Comparison of ENCODE assay signal across 22 cellular contexts in genomic region chr9:33434317-33435105, GRCh38. TPM values are rescaled to one million over a fixed set of nuclear protein-coding genes. Genes with fewer than 3 reads are reported as not detected.
"Had no signal": no experiment of that assay in that cellular context is flagged by ENCODE, and none has a peak within 500 bp of the region (broad histone marks: within the 10 kb centered on the region; RNA-seq: fewer than 3 reads in every experiment).

No MANE protein-coding gene starts in this region.

- DNase-seq: activated CD4-positive, CD25-positive, alpha-beta regulatory T cell treated with anti-CD3 and anti-CD28 coated beads, Interleukin-2, amount 50 U/mL, for 72 hours; activated CD8-positive, alpha-beta memory T cell treated with anti-CD3 and anti-CD28 coated beads for 24 hours; activated CD8-positive, alpha-beta memory T cell treated with anti-CD3 and anti-CD28 coated beads, Interleukin-2, amount 50 U/mL, for 4 hours; activated naive CD4-positive, alpha-beta T cell; activated naive CD8-positive, alpha-beta T cell treated with anti-CD3 and anti-CD28 coated beads for 36 hours; activated T-cell treated with anti-CD3 and anti-CD28 coated beads, Interleukin-2, amount 50 U/mL, for 4 hours; amniotic stem cell; colonic mucosa; hippocampal formation; mesendoderm; mucosa of descending colon; naive B cell; stimulated activated CD4-positive, alpha-beta T cell treated with anti-CD3 and anti-CD28 coated beads, Interleukin-4, amount 100 ng/mL, for 4 hours; tibial artery had no signal

- H3K27me3 ChIP-seq: colonic mucosa had no signal

- ATAC-seq: activated T-cell treated with anti-CD3 and anti-CD28 coated beads, Interleukin-2, amount 50 U/mL, for 4 hours; mucosa of descending colon had no signal

- H3K9me3 Mint-ChIP-seq: activated naive CD8-positive, alpha-beta T cell treated with anti-CD3 and anti-CD28 coated beads for 36 hours; activated T-cell treated with anti-CD3 and anti-CD28 coated beads, Interleukin-2, amount 50 U/mL, for 4 hours; activated T-helper 2 cell treated with anti-CD3 and anti-CD28 coated beads, Interferon-gamma antibody, Interleukin-2, Interleukin-4, amounts not matched to agents 10 μg/mL and 5 μg/mL and 100 μg/mL, durations not matched to agents 14 hours and 24 hours and 36 hours; naive B cell; neural crest cell; stimulated activated naive CD8-positive, alpha-beta T cell treated with anti-CD3 and anti-CD28 coated beads, Interleukin-15, Interleukin-2, amounts not matched to agents 100 ng/mL and 50 ng/mL, for 24 hours; T-helper 1 cell treated with Interleukin-12 subunit alpha and Interleukin-12 subunit beta and Interleukin-4 antibody, amounts not matched to agents 30 μg/mL and 1 μg/mL, for 36 hours had no signal

- H3K27me3 Mint-ChIP-seq: activated naive CD8-positive, alpha-beta T cell treated with anti-CD3 and anti-CD28 coated beads for 36 hours; stimulated activated naive CD8-positive, alpha-beta T cell treated with anti-CD3 and anti-CD28 coated beads, Interleukin-15, Interleukin-2, amounts not matched to agents 100 ng/mL and 50 ng/mL, for 24 hours had no signal

- H3K4me3 ChIP-seq: colonic mucosa, esophagus muscularis mucosa, mucosa of descending colon, tibial artery had no signal

- H3K4me3 Mint-ChIP-seq: activated naive CD8-positive, alpha-beta T cell treated with anti-CD3 and anti-CD28 coated beads for 36 hours; activated T-cell treated with anti-CD3 and anti-CD28 coated beads, Interleukin-2, amount 50 U/mL, for 4 hours; naive B cell; neural crest cell; stimulated activated naive CD8-positive, alpha-beta T cell treated with anti-CD3 and anti-CD28 coated beads, Interleukin-15, Interleukin-2, amounts not matched to agents 100 ng/mL and 50 ng/mL, for 24 hours; T-helper 1 cell treated with Interleukin-12 subunit alpha and Interleukin-12 subunit beta and Interleukin-4 antibody, amounts not matched to agents 30 μg/mL and 1 μg/mL, for 36 hours had no signal

- H3K4me1 ChIP-seq: colonic mucosa, tibial artery had no signal

- H3K36me3 ChIP-seq: colonic mucosa, esophagus muscularis mucosa, tibial artery had no signal

- H3K9me3 ChIP-seq: colonic mucosa, esophagus muscularis mucosa, mucosa of descending colon, tibial artery had no signal

- H3K27ac ChIP-seq: colonic mucosa, esophagus muscularis mucosa, tibial artery, VCaP had no signal

- H3K36me3 Mint-ChIP-seq: activated naive CD8-positive, alpha-beta T cell treated with anti-CD3 and anti-CD28 coated beads for 36 hours; naive B cell had no signal

- FAIRE-seq: bronchial epithelial cell, frontal cortex had no signal

- H3K27ac Mint-ChIP-seq: activated naive CD8-positive, alpha-beta T cell treated with anti-CD3 and anti-CD28 coated beads for 36 hours; activated T-helper 2 cell treated with anti-CD3 and anti-CD28 coated beads, Interferon-gamma antibody, Interleukin-2, Interleukin-4, amounts not matched to agents 10 μg/mL and 5 μg/mL and 100 μg/mL, durations not matched to agents 14 hours and 24 hours and 36 hours; stimulated activated naive CD8-positive, alpha-beta T cell treated with anti-CD3 and anti-CD28 coated beads, Interleukin-15, Interleukin-2, amounts not matched to agents 100 ng/mL and 50 ng/mL, for 24 hours; T-helper 1 cell treated with Interleukin-12 subunit alpha and Interleukin-12 subunit beta and Interleukin-4 antibody, amounts not matched to agents 30 μg/mL and 1 μg/mL, for 36 hours had no signal

- H3K4me1 Mint-ChIP-seq: activated naive CD8-positive, alpha-beta T cell treated with anti-CD3 and anti-CD28 coated beads for 36 hours; neural crest cell had no signal

RNA-seq across cellular contexts. Expression of gene AQP3, which starts 12.9 kb away (rescaled TPM):
- total RNA-seq: frontal cortex had no signal

RNA-seq across cellular contexts. Expression of gene AQP7, which starts 32.1 kb away (rescaled TPM):
- total RNA-seq: activated naive CD8-positive, alpha-beta T cell treated with anti-CD3 and anti-CD28 coated beads for 36 hours; activated T-cell treated with anti-CD3 and anti-CD28 coated beads, Interleukin-2, amount 50 U/mL, for 4 hours; activated T-helper 2 cell treated with anti-CD3 and anti-CD28 coated beads, Interferon-gamma antibody, Interleukin-2, Interleukin-4, amounts not matched to agents 10 μg/mL and 5 μg/mL and 100 μg/mL, durations not matched to agents 14 hours and 24 hours and 36 hours; bronchial epithelial cell; frontal cortex had no signal
